8 cellular contexts compared by ENCODE assay signal in the genomic region with DNA sequence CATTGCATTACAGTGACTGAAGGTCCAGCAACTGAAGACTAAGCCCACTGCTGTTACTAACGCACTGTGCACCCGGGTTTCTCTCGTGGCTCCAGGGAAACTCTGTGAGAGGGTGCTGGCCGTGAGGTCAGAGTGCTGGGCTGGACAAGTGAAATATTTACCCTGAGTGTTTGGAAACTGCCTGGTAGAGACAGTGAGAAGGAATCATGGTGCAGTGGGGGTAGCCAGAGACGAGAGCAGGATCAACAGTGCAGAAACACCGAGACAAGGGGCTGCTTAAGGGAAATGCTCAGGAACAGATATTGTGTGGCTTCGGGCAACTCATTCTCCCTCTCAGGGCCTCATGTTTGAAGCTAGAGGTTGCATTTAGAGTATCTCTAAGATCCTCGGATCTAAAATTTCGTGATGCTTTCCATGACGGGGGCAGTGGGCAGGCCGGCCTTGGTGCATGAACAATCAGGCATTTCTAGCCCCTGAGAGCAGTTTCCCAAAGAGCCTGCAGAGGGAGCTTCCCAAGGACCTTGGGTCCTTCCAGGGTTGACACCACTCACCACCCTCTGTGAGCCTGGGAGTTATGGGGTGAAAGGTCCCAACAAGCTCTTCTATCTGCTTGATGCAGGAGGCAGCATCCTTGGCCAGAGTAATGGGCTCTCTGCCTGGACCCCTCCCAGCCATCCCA. TPM values are rescaled to one million over a fixed set of nuclear protein-coding genes. Genes with fewer than 3 reads are reported as not detected.
DNase-seq lines count a peak whose midpoint lies in the region; ATAC-seq and TF ChIP-seq lines count a peak whose summit lies in the region.

No MANE protein-coding gene starts in this region.

- peak overlapping the region; percentile 99 for H3K4me3 Mint-ChIP-seq in activated CD4-positive, alpha-beta memory T cell treated with anti-CD3 and anti-CD28 coated beads for 36 hours

- peak; percentile 53; the same call in 1 of the 2 replicates for TF ChIP-seq CTCF in BJ (IDR thresholded peaks at IDR 0.05; ENCODE audit: insufficient read depth, low read depth, low read length)
- peak; percentile 57 for TF ChIP-seq CTCF in HFF-Myc (IDR thresholded peaks at IDR 0.05; ENCODE audit: low read depth, low read length, missing control alignments)
- TF ChIP-seq CTCF in foreskin fibroblast (IDR thresholded peaks at IDR 0.05; ENCODE audit: low read depth, low read length), result peak; percentile 31

- H3K4me3 ChIP-seq in BJ (ENCODE audit: low read depth, low read length), result no peak overlapping the region
- no peak overlapping the region for H3K4me3 ChIP-seq in HFF-Myc (replicated peaks; ENCODE audit: low read depth, low read length)
- H3K4me3 ChIP-seq in foreskin fibroblast (ENCODE audit: low read depth in 1 of 2, low read length in 2 of 2), result no peak overlapping the region

- H3K27me3 Mint-ChIP-seq in activated CD4-positive, alpha-beta memory T cell treated with anti-CD3 and anti-CD28 coated beads for 36 hours, result peaks cover 3% of the 10 kb centered on the region

- POLR2A ChIA-PET in BJ (lab: Charles Lee), result no interaction called here
- POLR2A ChIA-PET in activated CD4-positive, alpha-beta memory T cell treated with anti-CD3 and anti-CD28 coated beads for 36 hours (lab: Charles Lee), result interaction anchor here (0.6 to 19.5 kb wide), 27 partner anchors 3 to 389 kb away, joined by 3 to 1099 read pairs (median 6); partner anchors contain the start of genes CD101, CD2 and TTF2

- H3K36me3 ChIP-seq in BJ (ENCODE audit: control insufficient read depth, insufficient read depth, low read length), result no peaks in the 10 kb centered on the region

- no peak for DNase-seq in BJ (ENCODE audit: low read depth)
- no peak for DNase-seq in HFF-Myc (ENCODE audit: extremely low read depth, low read depth)
- DNase-seq in activated CD4-positive, alpha-beta memory T cell treated with anti-CD3 and anti-CD28 coated beads for 36 hours, result peak; percentile 79
- no peak for DNase-seq in foreskin fibroblast
- peak; percentile 79 for DNase-seq in stimulated activated CD8-positive, alpha-beta memory T cell treated with anti-CD3 and anti-CD28 coated beads, Interleukin-4, amount 100 ng/mL, for 48 hours
- no peak for DNase-seq in amniotic stem cell (lab: John Stamatoyannopoulos, UW)

- no peaks in the 10 kb centered on the region for H3K27me3 ChIP-seq in BJ (ENCODE audit: control insufficient read depth, insufficient read depth, low read length)

- H3K9me3 Mint-ChIP-seq in activated CD4-positive, alpha-beta memory T cell treated with anti-CD3 and anti-CD28 coated beads for 36 hours, result no peaks in the 10 kb centered on the region

- H3K27ac Mint-ChIP-seq in activated CD4-positive, alpha-beta memory T cell treated with anti-CD3 and anti-CD28 coated beads for 36 hours, result peak overlapping the region; percentile 99

- CTCF ChIA-PET in BJ (lab: Yijun Ruan, JAX), result interaction anchor here (0.9 to 1.7 kb wide), 8 partner anchors 10 to 293 kb away, joined by 3 to 7 read pairs (median 4); partner anchors contain the start of gene CD2
- CTCF ChIA-PET in activated CD4-positive, alpha-beta memory T cell treated with anti-CD3 and anti-CD28 coated beads for 36 hours (lab: Charles Lee), result interaction anchor here (1.1 to 10.8 kb wide), 17 partner anchors 9 to 298 kb away, joined by 3 to 181 read pairs (median 8); partner anchors contain the start of genes CD2 and TTF2

- ATAC-seq in GM21526 (IDR thresholded peaks at IDR 0.05; ENCODE audit: low FRiP score, unreplicated experiment) (no peak), GM19452 (IDR thresholded peaks at IDR 0.05; ENCODE audit: unreplicated experiment) (no peak)

- intact Hi-C loops in activated CD4-positive, alpha-beta memory T cell treated with anti-CD3 and anti-CD28 coated beads for 36 hours (cut with micrococcal nuclease), result loop anchor here (1.0 to 10.0 kb wide), 9 partner anchors 8 to 898 kb away; partner anchors contain the start of genes CD101, CD2 and MAN1A2

- peaks cover 99% of the 10 kb centered on the region for H3K36me3 Mint-ChIP-seq in activated CD4-positive, alpha-beta memory T cell treated with anti-CD3 and anti-CD28 coated beads for 36 hours

- H3K4me1 Mint-ChIP-seq in activated CD4-positive, alpha-beta memory T cell treated with anti-CD3 and anti-CD28 coated beads for 36 hours (ENCODE audit: low read depth), result peaks cover 88% of the 10 kb centered on the region

RNA-seq across cellular contexts. Expression of gene CD2, which starts 9.7 kb away (rescaled TPM):
- not detected in 2 replicates for polyA plus RNA-seq in BJ (2011; rRNA removed)
- not detected in 2 replicates for polyA minus RNA-seq in BJ (2011; rRNA and poly(A)+ RNA removed)
- total RNA-seq in activated CD4-positive, alpha-beta memory T cell treated with anti-CD3 and anti-CD28 coated beads for 36 hours, result 100 to 1,000 TPM; 335 to 355 TPM

Comparison
In these comparisons a context has a peak if more than half of its experiments do, and no peak if none do; other contexts are left out.
1. DNase-seq: peak in activated CD4-positive, alpha-beta memory T cell treated with anti-CD3 and anti-CD28 coated beads for 36 hours (single experiment) and stimulated activated CD8-positive, alpha-beta memory T cell treated with anti-CD3 and anti-CD28 coated beads, Interleukin-4, amount 100 ng/mL, for 48 hours (single experiment); none in BJ (single experiment), HFF-Myc (single experiment), foreskin fibroblast (0 of 2) and amniotic stem cell (single experiment).
2. Peak in every context shown above with its lines, with median percentiles within 50 percentile points of each other: CTCF ChIP-seq.